Comparison of ENCODE assay signal across 19 cellular contexts in genomic region chr20:11814276-11814675, GRCh38.
DNase-seq lines count a peak whose midpoint lies in the region; ATAC-seq, FAIRE-seq and TF ChIP-seq lines count a peak whose summit lies in the region.
"Had no signal": no experiment of that assay in that cellular context is flagged by ENCODE, and none has a peak within 500 bp of the region (broad histone marks: within the 10 kb centered on the region; RNA-seq: fewer than 3 reads in every experiment).

No MANE protein-coding gene starts in this region.

- CTCF ChIA-PET in AG04450 (lab: Charles Lee) = interaction anchor here (1.3 kb wide), 1 partner anchor 37 kb away, joined by 3 read pairs; no protein-coding TSS in a partner anchor

- H3K4me1 ChIP-seq in keratinocyte (ENCODE audit: control insufficient read depth, extremely low read depth, insufficient read depth, low read length) (peaks cover 23% of the 10 kb centered on the region), heart left ventricle (no peaks in the 10 kb centered on the region)
- H3K4me1 ChIP-seq: left ventricle myocardium inferior had no signal

- no peak overlapping the region for H2AFZ ChIP-seq in keratinocyte (ENCODE audit: control insufficient read depth, low read length)

- in situ Hi-C loops in astrocyte of the spinal cord (cut with HindIII; ENCODE audit: low sequenced_read_pairs) = no loop called here

- TF ChIP-seq POLR2A in lower leg skin (IDR thresholded peaks at IDR 0.05) (no peak), heart left ventricle (IDR thresholded peaks at IDR 0.05) (no peak)

- POLR2A ChIA-PET in AG04450 (lab: Yijun Ruan, JAX) = no interaction called here

- H3K79me2 ChIP-seq in keratinocyte (ENCODE audit: control insufficient read depth, insufficient read depth, low read length) = no peaks in the 10 kb centered on the region

- FAIRE-seq in keratinocyte (lab: Jason Lieb, UNC) = peak; percentile 79

- H3K9ac ChIP-seq in keratinocyte (ENCODE audit: control insufficient read depth, extremely low read depth, insufficient read depth, low read length) = no peak overlapping the region

- H3K27me3 ChIP-seq in AG04450 (ENCODE audit: control insufficient read depth, insufficient read depth, low read length) = no peaks in the 10 kb centered on the region
- H3K27me3 ChIP-seq in keratinocyte (ENCODE audit: control insufficient read depth, extremely low read depth, insufficient read depth, low read length) = no peaks in the 10 kb centered on the region
- no peaks in the 10 kb centered on the region for H3K27me3 ChIP-seq in heart left ventricle
- H3K27me3 ChIP-seq: SJSA1 had no signal

- H3K4me3 ChIP-seq in AG04450 (ENCODE audit: low read depth, low read length) (no peak overlapping the region), astrocyte of the spinal cord (ENCODE audit: low read depth, low read length) (no peak overlapping the region), keratinocyte (ENCODE audit: control insufficient read depth in 2 of 3, extremely low read depth in 1 of 3, insufficient read depth in 2 of 3, low read depth in 1 of 3, low read length in 3 of 3) (no peak overlapping the region), lower leg skin (ENCODE audit: low read depth, poor library complexity, severe bottlenecking) (no peak overlapping the region), heart left ventricle (no peak overlapping the region)
- H3K4me3 ChIP-seq: coronary artery, left ventricle myocardium inferior, SJSA1 had no signal

- intact Hi-C loops in lower leg skin (cut with DNase I; ENCODE audit: low total_unique reads) = no loop called here
- intact Hi-C loops in heart left ventricle (cut with DNase I) = no loop called here

- TF ChIP-seq CTCF in AG04450 (IDR thresholded peaks at IDR 0.05; ENCODE audit: low read depth, low read length) (no peak), astrocyte of the spinal cord (IDR thresholded peaks at IDR 0.05; ENCODE audit: low read depth, low read length) (no peak), keratinocyte (optimal IDR thresholded peaks at IDR 0.05 in 1 of 3, IDR thresholded peaks at IDR 0.05 in 1 of 3, conservative IDR thresholded peaks at IDR 0.05 in 1 of 3; ENCODE audit: extremely low read depth in 1 of 3, insufficient read depth in 2 of 3, low read length in 3 of 3) (no peak), lower leg skin (IDR thresholded peaks at IDR 0.05) (no peak), heart left ventricle (IDR thresholded peaks at IDR 0.05) (no peak)

- H3K9me3 ChIP-seq in AG04450 (ENCODE audit: control insufficient read depth, insufficient read depth, low read length) = no peaks in the 10 kb centered on the region
- no peaks in the 10 kb centered on the region for H3K9me3 ChIP-seq in keratinocyte (ENCODE audit: control insufficient read depth, low read depth, low read length)
- H3K9me3 ChIP-seq in heart left ventricle = no peaks in the 10 kb centered on the region
- H3K9me3 ChIP-seq: left ventricle myocardium inferior, SJSA1 had no signal

- H3K9me1 ChIP-seq in keratinocyte (ENCODE audit: control insufficient read depth, extremely low read depth, insufficient read depth, low read length) = no peaks in the 10 kb centered on the region

- WGBS in lower leg skin, 2 donors = 94 to 98% methylated on average over 3 of the region's 3 CpGs
- WGBS in heart left ventricle, 4 donors = 92 to 99% (median 93%) methylated on average over 3 of the region's 3 CpGs

- dilution Hi-C loops in keratinocyte (cut with MboI; ENCODE audit: extremely low pct_ligation_motif_present, low sequenced_read_pairs) = no loop called here

- DNase-seq in AG04450 (ENCODE audit: low read depth, low spot score) (peak; percentile 53), HK-2 (ENCODE audit: unreplicated experiment) (peak; percentile 36), astrocyte of the spinal cord (ENCODE audit: low read depth, low spot score) (peak; percentile 71), keratinocyte (ENCODE audit: low read depth, low spot score) (peak; percentile 55), lower leg skin (ENCODE audit: low spot score in 2 of 2) (no peak), heart left ventricle (no peak), NCI-H345 treated with DMSO at 0.1 percent for 48 hours (lab: John Stamatoyannopoulos, UW; ENCODE audit: unreplicated experiment) (no peak)
- DNase-seq: activated T-cell treated with anti-CD3 and anti-CD28 coated beads, Interleukin-2, amount 50 U/mL, for 48 hours; amniotic stem cell; erythroblast; hypothalamus; Karpas-422; left ventricle myocardium inferior; NCI-H1417 treated with DMSO at 0.1 percent for 48 hours; NCI-H510A treated with DMSO at 0.1 percent for 48 hours; stimulated activated naive CD8-positive, alpha-beta T cell treated with anti-CD3 and anti-CD28 coated beads, Interleukin-15, amount 100 ng/mL, for 72 hours had no signal

- peak overlapping the region; percentile 65 for H3K27ac ChIP-seq in AG04450 (ENCODE audit: low read depth, low read length)
- no peak overlapping the region for H3K27ac ChIP-seq in keratinocyte (ENCODE audit: control insufficient read depth, insufficient read depth, low read length)
- H3K27ac ChIP-seq in heart left ventricle = no peak overlapping the region
- H3K27ac ChIP-seq: coronary artery, left ventricle myocardium inferior, SJSA1 had no signal

- H4K20me1 ChIP-seq in keratinocyte (ENCODE audit: control insufficient read depth, extremely low read depth, insufficient read depth, low read length) = no peaks in the 10 kb centered on the region

- H3K4me2 ChIP-seq in keratinocyte (ENCODE audit: control insufficient read depth, extremely low read depth, insufficient read depth, low read depth, low read length) = no peak overlapping the region

- no peak for ATAC-seq in esophagus mucosa
- ATAC-seq in heart left ventricle = no peak
- ATAC-seq: stimulated activated naive CD8-positive, alpha-beta T cell treated with anti-CD3 and anti-CD28 coated beads, Interleukin-15, amount 100 ng/mL, for 72 hours had no signal

- H3K36me3 ChIP-seq in keratinocyte (ENCODE audit: control insufficient read depth in 2 of 2, extremely low read depth in 1 of 2, insufficient read depth in 2 of 2, low read length in 2 of 2) (no peaks in the 10 kb centered on the region), heart left ventricle (no peaks in the 10 kb centered on the region)
- H3K36me3 ChIP-seq: left ventricle myocardium inferior, SJSA1 had no signal

Comparison
In these comparisons a context has a peak if more than half of its experiments do, and no peak if none do; other contexts are left out.
1. DNase-seq: peak in AG04450 (single experiment), HK-2 (single experiment), astrocyte of the spinal cord (single experiment) and keratinocyte (single experiment); none in lower leg skin (0 of 2), heart left ventricle (0 of 5) and NCI-H345 treated with DMSO at 0.1 percent for 48 hours (single experiment).